Comparison of ENCODE assay signal across 8 cellular contexts in the genomic region with DNA sequence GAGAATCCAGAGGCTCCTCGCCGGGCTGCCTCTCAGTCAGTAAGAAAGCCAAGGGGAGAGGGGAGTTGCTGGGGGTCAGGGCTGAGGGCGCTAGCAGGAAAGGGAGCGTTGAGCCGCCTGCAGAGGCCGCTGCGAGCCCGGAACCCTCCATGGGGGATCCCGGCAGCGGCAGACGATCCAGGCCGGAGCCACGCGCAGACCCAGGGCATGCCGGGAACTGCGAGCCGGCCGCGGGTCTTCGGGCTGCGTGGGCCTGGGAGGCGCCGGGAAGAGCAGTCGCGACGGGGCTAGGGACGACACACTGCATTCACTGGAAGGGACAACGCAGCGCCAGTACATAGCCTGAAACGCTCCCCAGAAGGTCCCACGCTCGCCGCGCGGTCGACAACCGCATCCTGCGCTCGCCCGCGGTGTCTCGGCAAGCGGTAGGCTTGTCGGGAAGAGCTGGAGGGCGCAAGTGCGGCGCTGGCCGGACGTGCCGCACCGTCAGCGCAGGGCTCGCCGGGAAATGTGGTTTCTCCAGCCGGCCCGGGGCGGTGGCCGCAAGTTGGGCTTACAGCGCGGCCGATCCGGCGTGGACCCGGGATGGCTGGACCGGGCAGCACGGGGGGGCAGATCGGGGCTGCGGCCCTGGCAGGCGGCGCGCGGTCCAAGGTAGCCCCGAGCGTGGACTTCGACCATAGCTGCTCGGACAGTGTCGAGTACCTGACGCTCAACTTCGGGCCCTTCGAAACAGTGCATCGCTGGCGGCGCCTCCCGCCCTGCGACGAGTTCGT.
DNase-seq lines count a peak whose midpoint lies in the region; ATAC-seq lines count a peak whose summit lies in the region.

LZTR1 (plus strand) TSS at position 511 of the 776 bp plus-strand sequence; CDS start at position 586, 75 bp downstream.

- DNase-seq in AG08395 (ENCODE audit: low spot score) (peak; percentile 90), NCI-H2196 treated with DMSO at 0.1 percent for 48 hours (lab: John Stamatoyannopoulos, UW; ENCODE audit: unreplicated experiment) (peak; percentile 5)
- DNase-seq in activated CD4-positive, alpha-beta T cell treated with anti-CD3 and anti-CD28 coated beads for 4 hours: peak; percentile 61 to 66
- peak in 3 of 4 experiments; percentile 45 to 65 (median 64) for DNase-seq in stimulated activated CD4-positive, alpha-beta T cell treated with anti-CD3 and anti-CD28 coated beads, Interleukin-1b, Interleukin-23, amount 100 ng/mL, for 24 hours (ENCODE audit: low read depth in 4 of 4, low spot score in 1 of 4)

- H3K27ac ChIP-seq in cingulate gyrus (ENCODE audit: low read depth, low read length): peak within 1 kb of the TSS; percentile 86
- H3K27ac ChIP-seq in layer of hippocampus (ENCODE audit: low read depth, low read length): peak within 1 kb of the TSS; percentile 97

- ATAC-seq in GM18520 (IDR thresholded peaks at IDR 0.05; ENCODE audit: unreplicated experiment) (peak; percentile 74), HG03060 (IDR thresholded peaks at IDR 0.05; ENCODE audit: low read depth, unreplicated experiment) (peak; percentile 38)

- no peaks in the 10 kb centered on the region for H3K27me3 ChIP-seq in layer of hippocampus (ENCODE audit: control insufficient read depth, insufficient read depth, low read length)

Comparison
In these comparisons a context has a peak if more than half of its experiments do, and no peak if none do; other contexts are left out.
1. Peak in every context shown above with its lines: DNase-seq, ATAC-seq and H3K27ac ChIP-seq.
2. DNase-seq: peak in every context shown above with its lines; median percentile 90 in AG08395; 64 in stimulated activated CD4-positive, alpha-beta T cell treated with anti-CD3 and anti-CD28 coated beads, Interleukin-1b, Interleukin-23, amount 100 ng/mL, for 24 hours; 64 in activated CD4-positive, alpha-beta T cell treated with anti-CD3 and anti-CD28 coated beads for 4 hours; 5 in NCI-H2196 treated with DMSO at 0.1 percent for 48 hours.